In the genomic region with DNA sequence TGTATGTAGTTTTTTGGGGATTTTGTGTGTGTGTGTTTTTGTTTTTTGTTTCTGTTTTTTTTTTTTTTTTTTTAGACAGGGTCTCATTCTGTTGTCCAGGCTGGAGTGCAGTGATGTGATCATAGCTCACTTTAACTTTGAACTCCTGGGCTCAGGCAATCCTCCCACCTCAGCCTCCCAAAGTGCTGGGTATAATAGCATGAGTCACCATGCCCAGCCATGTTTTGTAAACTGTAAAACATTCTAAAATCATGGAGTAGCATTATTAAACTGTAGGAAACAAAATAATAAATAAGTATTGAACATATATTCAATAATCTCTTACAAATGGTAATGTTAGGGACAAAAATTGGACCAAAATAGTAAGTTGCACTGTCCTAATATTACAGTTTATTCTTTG, we compare ENCODE assay signal across 8 cellular contexts.
"Had no signal": no experiment of that assay in that cellular context is flagged by ENCODE, and none has a peak within 500 bp of the region (broad histone marks: within the 10 kb centered on the region; RNA-seq: fewer than 3 reads in every experiment).

No MANE protein-coding gene starts in this region.

- DNase-seq: H9, HCEC 1CT, HFFc6, KG1 had no signal

- H3K4me3 ChIP-seq: GM23338 had no signal

- H3K4me2 ChIP-seq: GM23338 had no signal

- ATAC-seq: GM23338 had no signal

- H3K27ac ChIP-seq: HL-60 had no signal

- FAIRE-seq: H1, H54 had no signal

- H2AFZ ChIP-seq: GM23338 had no signal
